Comparison of ENCODE assay signal across 1 cellular context in genomic region chr10:35466661-35467060, GRCh38.
TF ChIP-seq lines count a peak whose summit lies in the region.

No MANE protein-coding gene starts in this region.

TF ChIP-seq in K562, 482 proteins besides CTCF, POLR2A, EP300 and RAD21 (continued from another document):
- TF ChIP-seq ZNF407 (IDR thresholded peaks at IDR 0.05; ENCODE audit: low read depth) (no peak), GTF2F1 (IDR thresholded peaks at IDR 0.05; ENCODE audit: low read depth, low read length) (no peak), PHF8 (IDR thresholded peaks at IDR 0.05; ENCODE audit: borderline replicate concordance, low read length) (no peak), RUNX1 (IDR thresholded peaks at IDR 0.05; ENCODE audit: low read depth) (no peak), ZNF41 (CRISPR knock-in tag; conservative IDR thresholded peaks at IDR 0.05) (no peak), MCM3 (IDR thresholded peaks at IDR 0.05) (no peak), EWSR1 (IDR thresholded peaks at IDR 0.05; ENCODE audit: borderline replicate concordance, low read depth, partially characterized antibody) (no peak)
